ENCODE assay signal across 9 cellular contexts in genomic region chr12:18861287-18861858, GRCh38.
DNase-seq lines count a peak whose midpoint lies in the region; ATAC-seq and TF ChIP-seq lines count a peak whose summit lies in the region.
"Had no signal": no experiment of that assay in that cellular context is flagged by ENCODE, and none has a peak within 500 bp of the region (broad histone marks: within the 10 kb centered on the region; RNA-seq: fewer than 3 reads in every experiment).

No MANE protein-coding gene starts in this region.

- H3K27ac Mint-ChIP-seq in progenitor cell of endocrine pancreas, result no peak overlapping the region

- no peak overlapping the region for H3K4me3 Mint-ChIP-seq in progenitor cell of endocrine pancreas (ENCODE audit: low read depth)

- peak; percentile 43 for DNase-seq in GM12865 (ENCODE audit: low read depth)
- peak; percentile 55 for DNase-seq in NCI-H1105 treated with DMSO at 0.1 percent for 48 hours (lab: John Stamatoyannopoulos, UW)
- peak; percentile 68 for DNase-seq in choroid plexus epithelial cell (ENCODE audit: low read depth)
- no peak for DNase-seq in progenitor cell of endocrine pancreas (ENCODE audit: low spot score, unreplicated experiment)
- DNase-seq in posterior cingulate gyrus, result no peak
- no peak for DNase-seq in stimulated activated CD8-positive, alpha-beta memory T cell treated with anti-CD3 and anti-CD28 coated beads, Interleukin-4, amount 100 ng/mL, for 48 hours
- no peak for DNase-seq in activated CD8-positive, alpha-beta memory T cell treated with anti-CD3 and anti-CD28 coated beads, Interleukin-2, amount 50 U/mL, for 48 hours
- DNase-seq: activated T-cell treated with anti-CD3 and anti-CD28 coated beads, Interleukin-2, amount 50 U/mL, for 1 hour had no signal

- TF ChIP-seq CTCF in GM12865 (IDR thresholded peaks at IDR 0.05; ENCODE audit: insufficient read depth, low read depth, low read length, missing control alignments), result peak; percentile 32
- peak; percentile 59 for TF ChIP-seq CTCF in choroid plexus epithelial cell (conservative IDR thresholded peaks at IDR 0.05; ENCODE audit: low read depth, low read length)
- TF ChIP-seq CTCF in progenitor cell of endocrine pancreas (IDR thresholded peaks at IDR 0.05; ENCODE audit: unreplicated experiment), result peak; percentile 50

- peaks cover 13% of the 10 kb centered on the region for H3K9me3 Mint-ChIP-seq in progenitor cell of endocrine pancreas (ENCODE audit: low read depth)

- ATAC-seq in HG03565 (IDR thresholded peaks at IDR 0.05; ENCODE audit: unreplicated experiment), result no peak

- H3K27me3 Mint-ChIP-seq in progenitor cell of endocrine pancreas, result peaks cover 3% of the 10 kb centered on the region

- peaks cover 1% of the 10 kb centered on the region for H3K36me3 Mint-ChIP-seq in progenitor cell of endocrine pancreas (ENCODE audit: insufficient read depth)

- peaks cover 2% of the 10 kb centered on the region for H3K4me1 Mint-ChIP-seq in progenitor cell of endocrine pancreas (ENCODE audit: low read depth)

- intact Hi-C loops in posterior cingulate gyrus (cut with DNase I), result no loop called here

- H3K4me3 ChIP-seq in GM12865 (ENCODE audit: low read depth, low read length) (no peak overlapping the region), choroid plexus epithelial cell (ENCODE audit: low read depth, low read length) (no peak overlapping the region)

Comparison
In these comparisons a context has a peak if more than half of its experiments do, and no peak if none do; other contexts are left out.
1. DNase-seq: peak in GM12865 (single experiment), NCI-H1105 treated with DMSO at 0.1 percent for 48 hours (single experiment) and choroid plexus epithelial cell (single experiment); none in progenitor cell of endocrine pancreas (single experiment), posterior cingulate gyrus (0 of 10), stimulated activated CD8-positive, alpha-beta memory T cell treated with anti-CD3 and anti-CD28 coated beads, Interleukin-4, amount 100 ng/mL, for 48 hours (single experiment) and activated CD8-positive, alpha-beta memory T cell treated with anti-CD3 and anti-CD28 coated beads, Interleukin-2, amount 50 U/mL, for 48 hours (single experiment).
2. Peak in every context shown above with its lines, with median percentiles within 50 percentile points of each other: CTCF ChIP-seq.